22 cellular contexts compared by ENCODE assay signal in genomic region chr4:45795165-45795564, GRCh38.
"Had no signal": no experiment of that assay in that cellular context is flagged by ENCODE, and none has a peak within 500 bp of the region (broad histone marks: within the 10 kb centered on the region; RNA-seq: fewer than 3 reads in every experiment).

No MANE protein-coding gene starts in this region.

- H3K36me3 ChIP-seq: brain microvascular endothelial cell had no signal

- DNase-seq: activated B cell treated with CpG ODN at 0.5 μM for 24 hours; activated CD4-positive, alpha-beta memory T cell treated with anti-CD3 and anti-CD28 coated beads for 36 hours; activated CD4-positive, alpha-beta T cell treated with anti-CD3 and anti-CD28 coated beads for 1 hour; activated CD4-positive, alpha-beta T cell treated with anti-CD3 and anti-CD28 coated beads, Interleukin-2, amount 10 ng/mL, durations not matched to agents 24 days and 14 days; activated CD8-positive, alpha-beta memory T cell treated with anti-CD3 and anti-CD28 coated beads for 24 hours; activated gamma-delta T cell; activated naive CD4-positive, alpha-beta T cell treated with anti-CD3 and anti-CD28 coated beads for 36 hours; activated T-cell treated with anti-CD3 and anti-CD28 coated beads, Interleukin-2, amount 50 U/mL, for 48 hours; brain microvascular endothelial cell; IMR-90; KG1; NCI-H1092; NCI-H1417; NCI-H1694; NCI-H2081; NCI-H524; PC-3; SIG-M5; T-cell; T-helper 2 cell; T1000 had no signal

- H3K27ac ChIP-seq: brain microvascular endothelial cell had no signal

- H3K27me3 ChIP-seq: brain microvascular endothelial cell had no signal

- ATAC-seq: activated T-helper 17 cell treated with anti-CD3 and anti-CD28 coated beads, Interleukin-2, amount 50 U/mL, for 72 hours; PC-3; T-cell had no signal
